Comparison of ENCODE assay signal across 1 cellular context in the genomic region with DNA sequence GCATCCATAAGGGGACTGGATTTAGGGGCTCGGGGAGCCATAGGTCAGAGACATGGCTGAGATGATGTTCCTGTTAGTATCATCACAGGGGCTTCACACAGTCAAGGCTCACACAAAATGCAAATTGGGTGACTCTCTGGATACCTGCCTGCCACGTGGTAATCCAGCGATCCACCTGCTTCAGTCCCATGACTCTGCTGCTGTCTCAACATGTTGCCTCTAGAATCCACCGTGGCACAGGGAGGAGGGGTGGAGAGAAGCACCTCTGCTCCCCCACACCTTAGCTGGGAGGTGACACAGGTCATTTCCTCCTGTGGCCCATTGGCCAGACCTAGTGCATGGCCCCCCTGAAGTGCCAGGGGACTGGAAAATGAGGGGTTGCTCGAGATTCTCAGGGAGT.
TF ChIP-seq lines count a peak whose summit lies in the region.

No MANE protein-coding gene starts in this region.

TF ChIP-seq in H1, 55 proteins besides CTCF, POLR2A, EP300 and RAD21 (continued from another document):
- TF ChIP-seq ATF2 (IDR thresholded peaks at IDR 0.05; ENCODE audit: low read length) (no peak), SIRT6 (IDR thresholded peaks at IDR 0.05; ENCODE audit: low read length) (no peak)
